ENCODE assay signal across 27 cellular contexts in the genomic region with DNA sequence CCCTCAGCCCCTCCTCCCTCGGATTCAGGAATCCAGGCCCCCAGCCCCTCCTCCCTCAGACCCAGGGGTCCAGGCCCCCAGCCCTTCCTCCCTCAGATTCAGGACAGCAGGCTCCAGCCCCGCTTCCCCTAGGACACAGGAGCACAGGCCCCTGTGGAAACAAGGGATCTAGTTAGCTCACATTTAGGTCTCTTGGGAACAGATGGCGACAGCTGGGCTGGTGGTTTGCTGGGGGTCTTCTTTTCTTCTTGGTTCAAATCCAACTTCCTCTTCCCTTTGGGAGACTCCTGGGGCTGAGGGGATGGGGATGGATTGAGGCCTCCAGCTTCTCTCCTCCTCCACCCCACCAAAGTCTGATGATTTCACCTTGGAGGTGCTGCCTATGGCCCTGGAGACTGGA. TPM values are rescaled to one million over a fixed set of nuclear protein-coding genes. Genes with fewer than 3 reads are reported as not detected.
"Had no signal": no experiment of that assay in that cellular context is flagged by ENCODE, and none has a peak within 500 bp of the region (broad histone marks: within the 10 kb centered on the region; RNA-seq: fewer than 3 reads in every experiment).

No MANE protein-coding gene starts in this region.

- H3K4me3 Mint-ChIP-seq: immature natural killer cell; mesothelial cell of epicardium; nephron; stimulated activated naive CD8-positive, alpha-beta T cell treated with anti-CD3 and anti-CD28 coated beads, Interleukin-15, Interleukin-2, amounts not matched to agents 100 ng/mL and 50 ng/mL, for 24 hours; WTC11 had no signal

- H3K4me1 Mint-ChIP-seq: mesothelial cell of epicardium, nephron had no signal

- H3K4me3 ChIP-seq: body of pancreas, cardiac muscle cell, hepatocyte, left ventricle myocardium inferior, thyroid gland, upper lobe of right lung had no signal

- H3K27ac ChIP-seq: body of pancreas, cardiac muscle cell, hepatocyte, left ventricle myocardium inferior, neutrophil, parathyroid adenoma, thyroid gland, upper lobe of right lung had no signal

- H3K27me3 Mint-ChIP-seq: stimulated activated naive CD8-positive, alpha-beta T cell treated with anti-CD3 and anti-CD28 coated beads, Interleukin-15, Interleukin-2, amounts not matched to agents 100 ng/mL and 50 ng/mL, for 24 hours had no signal

- H3K4me1 ChIP-seq: body of pancreas, left ventricle myocardium inferior, parathyroid adenoma, thyroid gland, upper lobe of right lung had no signal

- H3K9me3 Mint-ChIP-seq: immature natural killer cell; mesothelial cell of epicardium; nephron; stimulated activated naive CD8-positive, alpha-beta T cell treated with anti-CD3 and anti-CD28 coated beads, Interleukin-15, Interleukin-2, amounts not matched to agents 100 ng/mL and 50 ng/mL, for 24 hours; WTC11 had no signal

- ATAC-seq: body of pancreas, upper lobe of right lung, WTC11 had no signal

- DNase-seq: activated CD4-positive, alpha-beta T cell treated with anti-CD3 and anti-CD28 coated beads, Interleukin-2, amount 50 U/mL, for 4 hours; activated CD8-positive, alpha-beta memory T cell treated with anti-CD3 and anti-CD28 coated beads for 24 hours; activated CD8-positive, alpha-beta memory T cell treated with anti-CD3 and anti-CD28 coated beads, Interleukin-2, amount 50 U/mL, for 4 hours; activated effector memory CD4-positive, alpha-beta T cell treated with anti-CD3 and anti-CD28 coated beads, Interleukin-2, amount 50 U/mL, for 16 hours; activated naive CD4-positive, alpha-beta T cell treated with anti-CD3 and anti-CD28 coated beads, Interleukin-2, amount 50 U/mL, for 16 hours; anterior cingulate cortex; body of pancreas; dermis blood vessel endothelial cell; effector CD8-positive, alpha-beta T cell; foreskin melanocyte; immature natural killer cell; left ventricle myocardium inferior; right cardiac atrium; stimulated activated CD4-positive, alpha-beta T cell treated with anti-CD3 and anti-CD28 coated beads, Interleukin-12 subunit alpha, Interleukin-12 subunit beta, amount 100 ng/mL, for 4 hours; stimulated activated CD4-positive, alpha-beta T cell treated with anti-CD3 and anti-CD28 coated beads, Interleukin-4, amount 100 ng/mL, for 4 hours; substantia nigra; T-helper 9 cell; thyroid gland; upper lobe of right lung had no signal

- H3K27ac Mint-ChIP-seq: mesothelial cell of epicardium; nephron; stimulated activated naive CD8-positive, alpha-beta T cell treated with anti-CD3 and anti-CD28 coated beads, Interleukin-15, Interleukin-2, amounts not matched to agents 100 ng/mL and 50 ng/mL, for 24 hours; WTC11 had no signal

- H3K9me3 ChIP-seq: body of pancreas, left ventricle myocardium inferior, neutrophil, thyroid gland, upper lobe of right lung had no signal

- H3K9ac ChIP-seq: parathyroid adenoma had no signal

RNA-seq across cellular contexts. Expression of gene ZNF575, which starts 19.6 kb away (rescaled TPM):
- total RNA-seq: cardiac muscle cell, dermis blood vessel endothelial cell, hepatocyte had no signal
